1 cellular context compared by ENCODE assay signal in the genomic region with DNA sequence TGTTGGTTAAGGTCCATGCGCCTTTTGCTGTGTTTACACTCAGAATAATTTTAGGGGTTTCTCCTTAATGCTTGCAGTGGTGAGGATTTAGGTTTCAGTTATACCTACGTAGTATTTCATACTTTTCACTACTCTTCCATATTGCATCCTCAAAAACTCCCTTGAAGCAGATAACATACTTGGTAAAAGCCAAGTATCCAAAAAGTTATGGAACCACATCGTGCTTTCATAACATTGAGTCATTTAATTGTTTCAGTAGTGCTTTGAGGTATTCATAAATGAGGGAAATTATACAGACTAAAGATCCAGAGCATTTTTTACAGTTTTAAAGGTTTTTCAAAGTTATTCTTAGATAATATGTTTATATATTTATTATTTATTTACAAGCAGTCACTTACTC.
TF ChIP-seq lines count a peak whose summit lies in the region.

No MANE protein-coding gene starts in this region.

TF ChIP-seq in HCT116, 20 proteins besides CTCF, POLR2A, EP300 and RAD21:
- no peak for TF ChIP-seq ZNF274 (IDR thresholded peaks at IDR 0.05; ENCODE audit: low read depth, low read length)
- no peak for TF ChIP-seq EGR1 (IDR thresholded peaks at IDR 0.05; ENCODE audit: low read depth)
- no peak for TF ChIP-seq EZH2 (IDR thresholded peaks at IDR 0.05)
- TF ChIP-seq EZH2phosphoT487 (IDR thresholded peaks at IDR 0.05; ENCODE audit: borderline replicate concordance): no peak
- no peak for TF ChIP-seq ATF3 (IDR thresholded peaks at IDR 0.05)
- no peak for TF ChIP-seq ZFX (IDR thresholded peaks at IDR 0.05)
- no peak for TF ChIP-seq JUND (IDR thresholded peaks at IDR 0.05)
- TF ChIP-seq SIN3A (IDR thresholded peaks at IDR 0.05; ENCODE audit: low read depth): no peak
- TF ChIP-seq, protein P1, sequence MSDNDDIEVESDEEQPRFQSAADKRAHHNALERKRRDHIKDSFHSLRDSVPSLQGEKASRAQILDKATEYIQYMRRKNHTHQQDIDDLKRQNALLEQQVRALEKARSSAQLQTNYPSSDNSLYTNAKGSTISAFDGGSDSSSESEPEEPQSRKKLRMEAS (IDR thresholded peaks at IDR 0.05): no peak
- TF ChIP-seq TCF7L2 (IDR thresholded peaks at IDR 0.05; ENCODE audit: borderline replicate concordance, extremely low read depth, insufficient read depth, insufficient read length): no peak
- TF ChIP-seq, protein P2, sequence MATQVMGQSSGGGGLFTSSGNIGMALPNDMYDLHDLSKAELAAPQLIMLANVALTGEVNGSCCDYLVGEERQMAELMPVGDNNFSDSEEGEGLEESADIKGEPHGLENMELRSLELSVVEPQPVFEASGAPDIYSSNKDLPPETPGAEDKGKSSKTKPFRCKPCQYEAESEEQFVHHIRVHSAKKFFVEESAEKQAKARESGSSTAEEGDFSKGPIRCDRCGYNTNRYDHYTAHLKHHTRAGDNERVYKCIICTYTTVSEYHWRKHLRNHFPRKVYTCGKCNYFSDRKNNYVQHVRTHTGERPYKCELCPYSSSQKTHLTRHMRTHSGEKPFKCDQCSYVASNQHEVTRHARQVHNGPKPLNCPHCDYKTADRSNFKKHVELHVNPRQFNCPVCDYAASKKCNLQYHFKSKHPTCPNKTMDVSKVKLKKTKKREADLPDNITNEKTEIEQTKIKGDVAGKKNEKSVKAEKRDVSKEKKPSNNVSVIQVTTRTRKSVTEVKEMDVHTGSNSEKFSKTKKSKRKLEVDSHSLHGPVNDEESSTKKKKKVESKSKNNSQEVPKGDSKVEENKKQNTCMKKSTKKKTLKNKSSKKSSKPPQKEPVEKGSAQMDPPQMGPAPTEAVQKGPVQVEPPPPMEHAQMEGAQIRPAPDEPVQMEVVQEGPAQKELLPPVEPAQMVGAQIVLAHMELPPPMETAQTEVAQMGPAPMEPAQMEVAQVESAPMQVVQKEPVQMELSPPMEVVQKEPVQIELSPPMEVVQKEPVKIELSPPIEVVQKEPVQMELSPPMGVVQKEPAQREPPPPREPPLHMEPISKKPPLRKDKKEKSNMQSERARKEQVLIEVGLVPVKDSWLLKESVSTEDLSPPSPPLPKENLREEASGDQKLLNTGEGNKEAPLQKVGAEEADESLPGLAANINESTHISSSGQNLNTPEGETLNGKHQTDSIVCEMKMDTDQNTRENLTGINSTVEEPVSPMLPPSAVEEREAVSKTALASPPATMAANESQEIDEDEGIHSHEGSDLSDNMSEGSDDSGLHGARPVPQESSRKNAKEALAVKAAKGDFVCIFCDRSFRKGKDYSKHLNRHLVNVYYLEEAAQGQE (IDR thresholded peaks at IDR 0.05; ENCODE audit: low read depth): no peak
- no peak for TF ChIP-seq YY1 (IDR thresholded peaks at IDR 0.05; ENCODE audit: extremely low read depth, insufficient replicate concordance, low read depth, low read length)
